In the genomic region with DNA sequence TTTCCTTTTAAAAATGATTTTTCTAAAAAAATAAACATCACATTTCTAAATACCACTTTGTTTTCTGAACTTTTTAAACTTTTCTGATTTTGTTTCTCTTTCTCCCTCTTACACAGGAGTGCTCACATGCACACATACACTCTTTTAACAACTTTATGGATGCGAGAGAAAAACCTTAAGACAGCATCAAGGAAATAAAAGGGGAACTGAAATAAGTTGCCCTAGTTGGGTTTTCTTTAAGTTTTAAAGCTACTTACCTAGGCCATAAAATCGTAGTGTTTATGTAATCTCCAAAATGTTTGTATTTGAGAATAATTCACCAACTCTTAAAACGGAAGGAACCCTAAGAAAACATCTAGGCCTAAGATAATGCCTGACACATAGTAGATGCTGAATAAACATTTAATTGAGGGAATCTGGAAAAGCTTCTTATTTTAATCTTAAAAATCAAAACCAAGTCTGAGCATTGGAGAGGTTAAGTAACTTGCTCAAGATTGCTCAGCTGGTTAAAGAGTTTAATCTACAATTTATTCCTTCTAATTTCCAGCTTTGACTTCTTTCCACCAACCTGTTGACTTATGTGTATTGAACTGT, we compare ENCODE assay signal across 25 cellular contexts. TPM values are rescaled to one million over a fixed set of nuclear protein-coding genes. Genes with fewer than 3 reads are reported as not detected.
A peak's percentile ranks its signal among the peaks of the same experiment; 100 is the strongest.
DNase-seq lines count a peak whose midpoint lies in the region; ATAC-seq and TF ChIP-seq lines count a peak whose summit lies in the region.
"Had no signal": no experiment of that assay in that cellular context is flagged by ENCODE, and none has a peak within 500 bp of the region (broad histone marks: within the 10 kb centered on the region; RNA-seq: fewer than 3 reads in every experiment).

No MANE protein-coding gene starts in this region.

- CTCF ChIA-PET in MCF 10A (lab: Yijun Ruan, JAX): interaction anchor here (0.6 to 1.1 kb wide), 4 partner anchors 54 to 285 kb away, joined by 3 read pairs; no protein-coding TSS in a partner anchor

- ATAC-seq in gastroesophageal sphincter (no peak), GM21576 (IDR thresholded peaks at IDR 0.05; ENCODE audit: unreplicated experiment) (no peak)
- ATAC-seq: T-helper 17 cell had no signal

- H3F3A ChIP-seq in MM.1S (ENCODE audit: insufficient read depth, low read length): peaks cover 28% of the 10 kb centered on the region; the same call in 1 of the 2 replicates

- H3K4me3 ChIP-seq in breast epithelium: no peak overlapping the region
- no peak overlapping the region for H3K4me3 ChIP-seq in MM.1S (ENCODE audit: low read length)
- no peak overlapping the region for H3K4me3 ChIP-seq in gastroesophageal sphincter

- H3K27me3 Mint-ChIP-seq in MCF 10A (ENCODE audit: insufficient read depth, unreplicated experiment) (no peaks in the 10 kb centered on the region), brain (peaks cover 16% of the 10 kb centered on the region)

- peak overlapping the region; percentile 93 for H3K27ac Mint-ChIP-seq in MCF 10A (ENCODE audit: low read depth, unreplicated experiment)
- no peak overlapping the region for H3K27ac Mint-ChIP-seq in brain

- BruUV-seq in MCF 10A (replicated peaks; lab: Mats Ljungman, UMichigan): no TSS peak

- no peak overlapping the region for H3K9ac ChIP-seq in MM.1S (ENCODE audit: low read length)

- intact Hi-C loops in MCF 10A (cut with micrococcal nuclease) (loop anchor here (5.0 to 10.0 kb wide), 2 partner anchors 249 to 317 kb away; no protein-coding TSS in a partner anchor), breast epithelium (cut with DNase I; ENCODE audit: low total_unique reads) (no loop called here)

- H3K9me3 ChIP-seq in breast epithelium (no peaks in the 10 kb centered on the region), MM.1S (replicated peaks; ENCODE audit: insufficient read depth, low read length) (no peaks in the 10 kb centered on the region), gastroesophageal sphincter (no peaks in the 10 kb centered on the region)
- H3K9me3 ChIP-seq: BE2C, neutrophil, prostate gland, transverse colon had no signal

- H3K36me3 ChIP-seq in breast epithelium (no peaks in the 10 kb centered on the region), MM.1S (replicated peaks; ENCODE audit: insufficient read depth, low read length) (no peaks in the 10 kb centered on the region), gastroesophageal sphincter (no peaks in the 10 kb centered on the region)
- H3K36me3 ChIP-seq: BE2C, neutrophil, prostate gland, transverse colon had no signal

- H3K27ac ChIP-seq in breast epithelium (no peak overlapping the region), MM.1S (ENCODE audit: low read length) (peak overlapping the region; percentile 26; the same call in 1 of the 2 replicates), gastroesophageal sphincter (no peak overlapping the region)
- H3K27ac ChIP-seq: SK-N-MC had no signal

- no peaks in the 10 kb centered on the region for H4K20me1 ChIP-seq in MM.1S (ENCODE audit: insufficient read depth, low read length)

- no peak for TF ChIP-seq POLR2A in breast epithelium (IDR thresholded peaks at IDR 0.05)
- no peak for TF ChIP-seq POLR2A in gastroesophageal sphincter (IDR thresholded peaks at IDR 0.05)

- H3K36me3 Mint-ChIP-seq in MCF 10A (ENCODE audit: insufficient read depth, unreplicated experiment) (peaks cover 10% of the 10 kb centered on the region), brain (no peaks in the 10 kb centered on the region)

- H3K4me2 ChIP-seq in MM.1S (ENCODE audit: low read depth, low read length): peak overlapping the region; percentile 15

- WGBS in gastroesophageal sphincter (ENCODE audit: low coverage in 1 of 2), 2 donors: 89 to 95% methylated on average over 3 of the region's 3 CpGs

- H3K4me1 Mint-ChIP-seq in MCF 10A (ENCODE audit: insufficient read depth, unreplicated experiment): peaks cover 8% of the 10 kb centered on the region
- H3K4me1 Mint-ChIP-seq in brain: peaks cover 16% of the 10 kb centered on the region

- no peaks in the 10 kb centered on the region for H3K9me2 ChIP-seq in MM.1S (replicated peaks; ENCODE audit: insufficient read depth, low read length)

- H3K4me3 Mint-ChIP-seq in MCF 10A (ENCODE audit: unreplicated experiment): no peak overlapping the region
- H3K4me3 Mint-ChIP-seq in brain: peak overlapping the region in 4 of 5 experiments; percentile 15 to 59 (median 38)

- POLR2A ChIA-PET in MCF 10A (lab: Yijun Ruan, JAX): interaction anchor here (0.5 to 2.2 kb wide), 8 partner anchors 10 to 370 kb away, joined by 3 to 6 read pairs (median 4); no protein-coding TSS in a partner anchor

- H3K9me3 Mint-ChIP-seq in MCF 10A (ENCODE audit: unreplicated experiment) (no peaks in the 10 kb centered on the region), brain (peaks cover 0 to 4% (median 0%) of the 10 kb centered on the region in 5 experiments)

- DNase-seq in MCF 10A (ENCODE audit: unreplicated experiment) (no peak), breast epithelium (ENCODE audit: low spot score in 2 of 2) (no peak), MM.1S (peak; percentile 6), COLO668 (lab: John Stamatoyannopoulos, UW; ENCODE audit: unreplicated experiment) (no peak)
- DNase-seq in activated CD4-positive, CD25-positive, alpha-beta regulatory T cell treated with anti-CD3 and anti-CD28 coated beads, Interleukin-2, amount 50 U/mL, for 72 hours: no peak
- DNase-seq: activated CD4-positive, alpha-beta T cell treated with anti-CD3 and anti-CD28 coated beads, Interleukin-2, amount 50 U/mL, for 4 hours; activated CD8-positive, alpha-beta memory T cell treated with anti-CD3 and anti-CD28 coated beads, Interleukin-2, amount 50 U/mL, for 4 hours; activated naive CD4-positive, alpha-beta T cell treated with anti-CD3 and anti-CD28 coated beads, Interleukin-2, amount 50 U/mL, for 16 hours; BE2C; cortex of kidney; EL; GOT3; KBM-7; NCI-H187; NCI-H2171 treated with DMSO at 0.1 percent for 48 hours; NCI-H524; stimulated activated CD8-positive, alpha-beta memory T cell treated with anti-CD3 and anti-CD28 coated beads, Interleukin-4, amount 100 ng/mL, for 48 hours; T-helper 17 cell; transverse colon had no signal

- H3K4me1 ChIP-seq in breast epithelium (no peaks in the 10 kb centered on the region), MM.1S (ENCODE audit: low read length) (peaks cover 12% of the 10 kb centered on the region; the same call in 1 of the 2 replicates), gastroesophageal sphincter (peaks cover 3 to 15% (median 8%) of the 10 kb centered on the region in 3 donors)

- no peaks in the 10 kb centered on the region for H3K27me3 ChIP-seq in breast epithelium
- no peaks in the 10 kb centered on the region for H3K27me3 ChIP-seq in MM.1S (replicated peaks; ENCODE audit: insufficient read depth, low read length)
- H3K27me3 ChIP-seq in gastroesophageal sphincter: no peaks in the 10 kb centered on the region
- H3K27me3 ChIP-seq: BE2C, transverse colon had no signal

- H2AFZ ChIP-seq in MM.1S (ENCODE audit: low read length): peak overlapping the region; percentile 39; the same call in 1 of the 2 replicates

- TF ChIP-seq CTCF in MCF 10A (IDR thresholded peaks at IDR 0.05; ENCODE audit: unreplicated experiment) (no peak), breast epithelium (IDR thresholded peaks at IDR 0.05) (no peak), MM.1S (IDR thresholded peaks at IDR 0.05; ENCODE audit: low read length) (no peak), brain (conservative IDR thresholded peaks at IDR 0.05) (no peak), gastroesophageal sphincter (IDR thresholded peaks at IDR 0.05) (no peak)

- no peak for TF ChIP-seq EP300 in gastroesophageal sphincter (IDR thresholded peaks at IDR 0.05)

- H3K79me2 ChIP-seq in MM.1S (ENCODE audit: low read length): peaks cover 27% of the 10 kb centered on the region

RNA-seq across cellular contexts. Expression of a gene that starts 1.2 kb away (rescaled TPM):
- 73.2 and 77.2 TPM in 2 replicates for total RNA-seq in MCF 10A (2022)
- total RNA-seq in breast epithelium: 10 to 100 TPM; 59.0 to 95.9 (median 70.8) TPM
- 11.6 TPM for polyA plus RNA-seq in brain (ENCODE audit: insufficient read depth, low read depth, low replicate concordance)
- 10 to 100 TPM; 55.6 to 86.7 (median 73.0) TPM for total RNA-seq in gastroesophageal sphincter
